Comparison of ENCODE assay signal across 12 cellular contexts in genomic region chr15:57485869-57486268, GRCh38.
DNase-seq lines count a peak whose midpoint lies in the region; TF ChIP-seq lines count a peak whose summit lies in the region.
"Had no signal": no experiment of that assay in that cellular context is flagged by ENCODE, and none has a peak within 500 bp of the region (broad histone marks: within the 10 kb centered on the region; RNA-seq: fewer than 3 reads in every experiment).

No MANE protein-coding gene starts in this region.

- H2BK120ac ChIP-seq in mesenchymal stem cell (ENCODE audit: low read depth, low read length): no peak overlapping the region

- 0% methylated on average over 1 of the region's 2 CpGs for WGBS in mesenchymal stem cell

- H3K9me3 Mint-ChIP-seq in chondrocyte (ENCODE audit: low read depth): peaks cover 8% of the 10 kb centered on the region

- peak overlapping the region in 1 of 2 experiments; percentile 35 for H3K14ac ChIP-seq in mesenchymal stem cell (ENCODE audit: low read length in 2 of 2)

- H3K4me3 ChIP-seq in mesenchymal stem cell (ENCODE audit: insufficient read depth in 1 of 2, low read depth in 1 of 2, low read length in 2 of 2): no peak overlapping the region

- no peak overlapping the region for H2BK12ac ChIP-seq in mesenchymal stem cell (ENCODE audit: low read length in 2 of 2)

- no peaks in the 10 kb centered on the region for H3K9me3 ChIP-seq in mesenchymal stem cell (ENCODE audit: control insufficient read depth, low read length)

- no peaks in the 10 kb centered on the region for H3K27me3 Mint-ChIP-seq in chondrocyte (ENCODE audit: low read depth)

- H3K4me1 Mint-ChIP-seq in chondrocyte (ENCODE audit: low read depth): peaks cover 22% of the 10 kb centered on the region

- no peaks in the 10 kb centered on the region for H3K36me3 ChIP-seq in mesenchymal stem cell (ENCODE audit: control insufficient read depth in 1 of 2, insufficient read depth in 2 of 2, low read depth in 1 of 2, low read length in 2 of 2)
- H3K36me3 ChIP-seq: WERI-Rb-1 had no signal

- no peaks in the 10 kb centered on the region for H3K27me3 ChIP-seq in mesenchymal stem cell (ENCODE audit: control insufficient read depth in 1 of 2, insufficient read depth in 1 of 2, low read length in 2 of 2)

- H3K27ac ChIP-seq in mesenchymal stem cell (ENCODE audit: low read length, poor library complexity, severe bottlenecking): peak overlapping the region; percentile 89
- H3K27ac ChIP-seq: WERI-Rb-1 had no signal

- H4K91ac ChIP-seq in mesenchymal stem cell (ENCODE audit: low read length): no peak overlapping the region

- H2AK5ac ChIP-seq in mesenchymal stem cell (ENCODE audit: low read length, severe bottlenecking): no peak overlapping the region

- no peak for TF ChIP-seq CTCF in chondrocyte (IDR thresholded peaks at IDR 0.05)

- peaks cover 10% of the 10 kb centered on the region for H3K79me1 ChIP-seq in mesenchymal stem cell (replicated peaks; ENCODE audit: low read length, poor library complexity, severe bottlenecking)

- H3K4me2 ChIP-seq in mesenchymal stem cell (ENCODE audit: low read length, poor library complexity, severe bottlenecking): no peak overlapping the region

- H3K27ac Mint-ChIP-seq in chondrocyte (ENCODE audit: unreplicated experiment): peak overlapping the region; percentile 60
- H3K27ac Mint-ChIP-seq: activated naive CD8-positive, alpha-beta T cell had no signal

- peak overlapping the region; percentile 60 for H2BK5ac ChIP-seq in mesenchymal stem cell (ENCODE audit: low read depth, low read length, poor library complexity, severe bottlenecking)

- H4K8ac ChIP-seq in mesenchymal stem cell (ENCODE audit: low read length): no peak overlapping the region

- H2AFZ ChIP-seq in mesenchymal stem cell (ENCODE audit: low read depth, low read length): no peak overlapping the region

- no peak overlapping the region for H3K18ac ChIP-seq in mesenchymal stem cell (ENCODE audit: low read depth in 1 of 2, low read length in 2 of 2)

- no peak overlapping the region for H3K23ac ChIP-seq in mesenchymal stem cell (ENCODE audit: low read length in 2 of 2)

- no peak overlapping the region for H2BK15ac ChIP-seq in mesenchymal stem cell (ENCODE audit: low read depth, poor library complexity, severe bottlenecking)

- H3K4ac ChIP-seq in mesenchymal stem cell (ENCODE audit: low read depth in 1 of 2, low read length in 2 of 2): no peak overlapping the region

- H3K36me3 Mint-ChIP-seq in chondrocyte (ENCODE audit: low read depth): no peaks in the 10 kb centered on the region
- H3K36me3 Mint-ChIP-seq: activated naive CD8-positive, alpha-beta T cell had no signal

- DNase-seq in COLO668 (lab: John Stamatoyannopoulos, UW; ENCODE audit: unreplicated experiment) (peak; percentile 14), LHCN-M2 (ENCODE audit: low read depth) (peak; percentile 92), chondrocyte (ENCODE audit: low spot score) (no peak), mesenchymal stem cell (peak; percentile 77), NCI-H2196 (lab: John Stamatoyannopoulos, UW; ENCODE audit: unreplicated experiment) (no peak), T-helper 1 cell (no peak)
- no peak for DNase-seq in activated effector memory CD4-positive, alpha-beta T cell treated with Interleukin-2 at 50 U/mL for 16 hours
- DNase-seq in effector CD8-positive, alpha-beta T cell (lab: John Stamatoyannopoulos, UW): no peak
- DNase-seq: hippocampal formation, NCI-H2227 treated with DMSO at 0.1 percent for 48 hours, WERI-Rb-1 had no signal

- no peak overlapping the region for H3K9ac ChIP-seq in mesenchymal stem cell (ENCODE audit: low read length)

- H3K4me3 Mint-ChIP-seq in chondrocyte (ENCODE audit: unreplicated experiment): no peak overlapping the region
- H3K4me3 Mint-ChIP-seq: activated naive CD8-positive, alpha-beta T cell had no signal

- peaks cover 2% of the 10 kb centered on the region for H3K4me1 ChIP-seq in mesenchymal stem cell (ENCODE audit: control insufficient read depth, insufficient read depth, low read depth, low read length)

Comparison
In these comparisons a context has a peak if more than half of its experiments do, and no peak if none do; other contexts are left out.
1. DNase-seq: peak in COLO668 (single experiment), LHCN-M2 (single experiment) and mesenchymal stem cell (single experiment); none in chondrocyte (single experiment), NCI-H2196 (single experiment), activated effector memory CD4-positive, alpha-beta T cell treated with Interleukin-2 at 50 U/mL for 16 hours (single experiment), effector CD8-positive, alpha-beta T cell (single experiment) and T-helper 1 cell (0 of 5).